ENCODE assay signal across 26 cellular contexts in genomic region chr5:160824590-160824989, GRCh38. TPM values are rescaled to one million over a fixed set of nuclear protein-coding genes. Genes with fewer than 3 reads are reported as not detected.
DNase-seq lines count a peak whose midpoint lies in the region; ATAC-seq and TF ChIP-seq lines count a peak whose summit lies in the region.
"Had no signal": no experiment of that assay in that cellular context is flagged by ENCODE, and none has a peak within 500 bp of the region (broad histone marks: within the 10 kb centered on the region; RNA-seq: fewer than 3 reads in every experiment).

No MANE protein-coding gene starts in this region.

- peaks cover 22 to 43% (median 24%) of the 10 kb centered on the region in 3 donors for H3K9me3 Mint-ChIP-seq in T-cell
- peaks cover 44% of the 10 kb centered on the region for H3K9me3 Mint-ChIP-seq in CD8-positive, alpha-beta T cell

- DNase-seq in SKM-1 treated with dmso at 0.1 percent for 144 hours (lab: John Stamatoyannopoulos, UW; ENCODE audit: unreplicated experiment) (peak; percentile 46), SKM-1 (lab: John Stamatoyannopoulos, UW; ENCODE audit: unreplicated experiment) (no peak), MV-4-11 (lab: John Stamatoyannopoulos, UW) (peak; percentile 88), SIG-M5 (lab: John Stamatoyannopoulos, UW) (peak; percentile 24), T-cell (no peak), iPS-NIHi11 (ENCODE audit: low spot score) (no peak), foreskin fibroblast (no peak)
- DNase-seq in CD8-positive, alpha-beta T cell, result no peak
- DNase-seq: 8988T; ACHN; CD4-positive, alpha-beta T cell; COR-L47; DMS53; GM23248; H7; NCI-H1048; NCI-H1417; NCI-H1694; NCI-H2029 treated with DMSO at 0.1 percent for 48 hours; NCI-H2227 treated with DMSO at 0.1 percent for 48 hours; NCI-H526 treated with DMSO at 0.1 percent for 48 hours; PC-9; SHP77 had no signal

- no peaks in the 10 kb centered on the region for H3K27me3 Mint-ChIP-seq in T-cell
- H3K27me3 Mint-ChIP-seq in CD8-positive, alpha-beta T cell (ENCODE audit: low read depth), result no peaks in the 10 kb centered on the region
- H3K27me3 Mint-ChIP-seq: CD4-positive, alpha-beta T cell had no signal

- H3K4me3 ChIP-seq in CD8-positive, alpha-beta T cell (ENCODE audit: low read depth, low read length), result no peak overlapping the region
- H3K4me3 ChIP-seq in foreskin fibroblast (ENCODE audit: low read depth in 1 of 2, low read length in 2 of 2), result no peak overlapping the region
- H3K4me3 ChIP-seq: GM23248, PC-9, SK-N-MC had no signal

- no peaks in the 10 kb centered on the region for H3K36me3 Mint-ChIP-seq in T-cell
- no peaks in the 10 kb centered on the region for H3K36me3 Mint-ChIP-seq in CD8-positive, alpha-beta T cell

- H3K9me3 ChIP-seq in CD8-positive, alpha-beta T cell (ENCODE audit: low read length), result no peaks in the 10 kb centered on the region

- H3K27ac Mint-ChIP-seq in T-cell, result no peak overlapping the region
- H3K27ac Mint-ChIP-seq in CD8-positive, alpha-beta T cell, result no peak overlapping the region
- H3K27ac Mint-ChIP-seq: CD4-positive, alpha-beta T cell had no signal

- H3K4me3 Mint-ChIP-seq in T-cell, result no peak overlapping the region
- H3K4me3 Mint-ChIP-seq in CD8-positive, alpha-beta T cell, result no peak overlapping the region
- H3K4me3 Mint-ChIP-seq: CD4-positive, alpha-beta T cell had no signal

- no peaks in the 10 kb centered on the region for H3K4me1 ChIP-seq in CD8-positive, alpha-beta T cell (ENCODE audit: insufficient read depth, low read length)

- no peak for ATAC-seq in T-cell (replicated peaks in 1 of 4)
- no peak for ATAC-seq in CD8-positive, alpha-beta T cell

- H3K4me1 Mint-ChIP-seq in T-cell, result no peaks in the 10 kb centered on the region
- H3K4me1 Mint-ChIP-seq in CD8-positive, alpha-beta T cell (ENCODE audit: low read depth), result no peaks in the 10 kb centered on the region

- no peak for TF ChIP-seq CTCF in CD8-positive, alpha-beta T cell (IDR thresholded peaks at IDR 0.05)
- TF ChIP-seq CTCF in foreskin fibroblast (IDR thresholded peaks at IDR 0.05; ENCODE audit: low read depth, low read length), result no peak

- intact Hi-C loops in CD8-positive, alpha-beta T cell (cut with DNase I, micrococcal nuclease), result no loop called here

- H3K27ac ChIP-seq in CD8-positive, alpha-beta T cell (ENCODE audit: low read depth, low read length), result no peak overlapping the region
- H3K27ac ChIP-seq: GM23248, PC-9, RWPE1, SK-N-MC had no signal

- H3K27me3 ChIP-seq in CD8-positive, alpha-beta T cell (ENCODE audit: insufficient read depth, low read length), result no peaks in the 10 kb centered on the region

- CTCF ChIA-PET in T-cell (lab: Charles Lee), result no interaction called here
- CTCF ChIA-PET in CD8-positive, alpha-beta T cell (lab: Charles Lee), result no interaction called here

- POLR2A ChIA-PET in T-cell (lab: Charles Lee), result no interaction called here
- POLR2A ChIA-PET in CD8-positive, alpha-beta T cell (lab: Charles Lee), result no interaction called here

- no peaks in the 10 kb centered on the region for H3K36me3 ChIP-seq in CD8-positive, alpha-beta T cell (ENCODE audit: insufficient read depth, low read length)

RNA-seq across cellular contexts. Expression of gene ATP10B, which starts 27.4 kb away (rescaled TPM):
- under 1 TPM in 3 of 5 donors, not detected in 2; 0.07 to 0.12 (median 0.09) TPM for total RNA-seq in T-cell
- total RNA-seq in CD8-positive, alpha-beta T cell, result not detected
- total RNA-seq: CD4-positive, alpha-beta T cell; GM23248; NCI-H460; PC-9 had no signal

Comparison
In these comparisons a context has a peak if more than half of its experiments do, and no peak if none do; other contexts are left out.
1. DNase-seq: peak in SKM-1 treated with dmso at 0.1 percent for 144 hours (single experiment), MV-4-11 (single experiment) and SIG-M5 (single experiment); none in SKM-1 (single experiment), T-cell (0 of 34), iPS-NIHi11 (single experiment), CD8-positive, alpha-beta T cell (0 of 7) and foreskin fibroblast (0 of 2).